ENCODE assay signal across 15 cellular contexts in the genomic region with DNA sequence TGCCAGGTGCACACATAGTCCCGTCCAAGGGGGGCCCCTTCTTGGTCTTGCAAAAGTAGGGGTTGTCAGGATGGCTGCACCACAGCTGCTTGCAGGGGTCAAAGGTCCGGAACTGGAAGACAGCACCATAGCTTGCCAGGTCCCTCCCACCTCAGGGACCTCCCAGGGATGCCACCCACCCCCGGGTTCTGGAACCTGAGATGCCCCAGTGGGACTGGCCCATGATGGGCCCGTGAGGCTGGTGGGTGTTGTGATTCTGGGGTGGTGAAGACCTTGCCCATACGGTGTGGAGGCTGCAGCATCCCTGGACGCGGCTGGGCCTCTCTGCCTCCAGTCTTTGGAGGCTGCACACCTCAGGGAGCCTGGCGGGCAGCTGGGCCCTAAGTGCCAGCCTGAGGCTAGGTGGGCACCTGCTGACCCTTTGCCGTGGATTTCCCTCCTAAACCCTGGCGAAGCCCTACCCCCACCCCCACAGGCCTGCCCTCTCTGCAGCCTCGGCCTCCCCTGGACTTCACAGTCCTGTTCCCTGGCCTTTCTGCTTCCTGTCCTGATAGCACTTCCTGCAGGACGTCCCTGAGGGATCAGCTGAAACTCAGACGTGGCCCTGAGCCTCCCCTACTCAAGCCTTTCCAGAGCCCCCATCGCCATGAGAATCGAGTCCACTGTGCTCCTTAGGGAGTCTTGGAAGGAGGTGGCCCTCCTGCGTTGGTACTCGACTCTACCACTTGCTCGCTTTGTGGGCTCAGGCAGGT.
"Had no signal": no experiment of that assay in that cellular context is flagged by ENCODE, and none has a peak within 500 bp of the region (broad histone marks: within the 10 kb centered on the region; RNA-seq: fewer than 3 reads in every experiment).

No MANE protein-coding gene starts in this region.

- H3K4me1 Mint-ChIP-seq: activated B cell treated with CpG ODN at 0.5 μM for 24 hours; activated naive CD8-positive, alpha-beta T cell treated with anti-CD3 and anti-CD28 coated beads, Interleukin-2, amount 50 U/mL, for 24 hours; memory B cell had no signal

- ATAC-seq: activated CD4-positive, alpha-beta T cell treated with anti-CD3 and anti-CD28 coated beads for 36 hours; activated naive CD8-positive, alpha-beta T cell treated with anti-CD3 and anti-CD28 coated beads, Interleukin-2, amount 50 U/mL, for 24 hours had no signal

- H3K9me3 Mint-ChIP-seq: activated B cell treated with CpG ODN at 0.5 μM for 24 hours; activated naive CD8-positive, alpha-beta T cell treated with anti-CD3 and anti-CD28 coated beads, Interleukin-2, amount 50 U/mL, for 24 hours; dendritic cell treated with granulocyte-macrophage colony-stimulating factor and Interleukin-4, amounts not matched to agents 40 ng/mL and 50 ng/mL, for 4 days; memory B cell; stimulated activated naive CD8-positive, alpha-beta T cell treated with anti-CD3 and anti-CD28 coated beads, Interleukin-15, Interleukin-2, amounts not matched to agents 100 ng/mL and 50 ng/mL, for 24 hours had no signal

- H3K27ac Mint-ChIP-seq: activated B cell treated with CpG ODN at 0.5 μM for 24 hours; activated CD4-positive, alpha-beta T cell treated with anti-CD3 and anti-CD28 coated beads for 36 hours; activated naive CD8-positive, alpha-beta T cell treated with anti-CD3 and anti-CD28 coated beads, Interleukin-2, amount 50 U/mL, for 24 hours; dendritic cell treated with granulocyte-macrophage colony-stimulating factor and Interleukin-4, amounts not matched to agents 40 ng/mL and 50 ng/mL, for 4 days; memory B cell; stimulated activated naive CD8-positive, alpha-beta T cell treated with anti-CD3 and anti-CD28 coated beads, Interleukin-15, Interleukin-2, amounts not matched to agents 100 ng/mL and 50 ng/mL, for 24 hours; T-helper 1 cell treated with Interleukin-12 subunit alpha and Interleukin-12 subunit beta and Interleukin-4 antibody, amounts not matched to agents 30 μg/mL and 1 μg/mL, for 36 hours had no signal

- H3K36me3 Mint-ChIP-seq: memory B cell had no signal

- H3K27me3 Mint-ChIP-seq: activated B cell treated with CpG ODN at 0.5 μM for 24 hours; activated CD4-positive, alpha-beta T cell treated with anti-CD3 and anti-CD28 coated beads for 36 hours; activated naive CD8-positive, alpha-beta T cell treated with anti-CD3 and anti-CD28 coated beads, Interleukin-2, amount 50 U/mL, for 24 hours; dendritic cell treated with granulocyte-macrophage colony-stimulating factor and Interleukin-4, amounts not matched to agents 40 ng/mL and 50 ng/mL, for 4 days; memory B cell; stimulated activated naive CD8-positive, alpha-beta T cell treated with anti-CD3 and anti-CD28 coated beads, Interleukin-15, Interleukin-2, amounts not matched to agents 100 ng/mL and 50 ng/mL, for 24 hours had no signal

- DNase-seq: activated B cell treated with CpG ODN at 0.5 μM for 24 hours; activated CD4-positive, alpha-beta T cell treated with anti-CD3 and anti-CD28 coated beads for 36 hours; activated CD4-positive, alpha-beta T cell treated with anti-CD3 and anti-CD28 coated beads, Interleukin-2, amount 50 U/mL, for 4 hours; activated CD8-positive, alpha-beta memory T cell treated with anti-CD3 and anti-CD28 coated beads for 24 hours; activated gamma-delta T cell; activated naive CD8-positive, alpha-beta T cell treated with anti-CD3 and anti-CD28 coated beads, Interleukin-2, amount 50 U/mL, for 24 hours; activated T-cell treated with anti-CD3 and anti-CD28 coated beads, Interleukin-2, amount 50 U/mL, for 48 hours; effector CD4-positive, alpha-beta T cell; occipital lobe; stimulated activated CD4-positive, alpha-beta T cell treated with anti-CD3 and anti-CD28 coated beads, Interleukin-12 subunit alpha, Interleukin-12 subunit beta, amount 100 ng/mL, for 4 hours; T1000 had no signal

- H3K4me3 Mint-ChIP-seq: activated B cell treated with CpG ODN at 0.5 μM for 24 hours; activated CD4-positive, alpha-beta T cell treated with anti-CD3 and anti-CD28 coated beads for 36 hours; activated naive CD8-positive, alpha-beta T cell treated with anti-CD3 and anti-CD28 coated beads, Interleukin-2, amount 50 U/mL, for 24 hours; dendritic cell treated with granulocyte-macrophage colony-stimulating factor and Interleukin-4, amounts not matched to agents 40 ng/mL and 50 ng/mL, for 4 days; memory B cell; stimulated activated naive CD8-positive, alpha-beta T cell treated with anti-CD3 and anti-CD28 coated beads, Interleukin-15, Interleukin-2, amounts not matched to agents 100 ng/mL and 50 ng/mL, for 24 hours; T-helper 1 cell treated with Interleukin-12 subunit alpha and Interleukin-12 subunit beta and Interleukin-4 antibody, amounts not matched to agents 30 μg/mL and 1 μg/mL, for 36 hours had no signal
